In the genomic region with DNA sequence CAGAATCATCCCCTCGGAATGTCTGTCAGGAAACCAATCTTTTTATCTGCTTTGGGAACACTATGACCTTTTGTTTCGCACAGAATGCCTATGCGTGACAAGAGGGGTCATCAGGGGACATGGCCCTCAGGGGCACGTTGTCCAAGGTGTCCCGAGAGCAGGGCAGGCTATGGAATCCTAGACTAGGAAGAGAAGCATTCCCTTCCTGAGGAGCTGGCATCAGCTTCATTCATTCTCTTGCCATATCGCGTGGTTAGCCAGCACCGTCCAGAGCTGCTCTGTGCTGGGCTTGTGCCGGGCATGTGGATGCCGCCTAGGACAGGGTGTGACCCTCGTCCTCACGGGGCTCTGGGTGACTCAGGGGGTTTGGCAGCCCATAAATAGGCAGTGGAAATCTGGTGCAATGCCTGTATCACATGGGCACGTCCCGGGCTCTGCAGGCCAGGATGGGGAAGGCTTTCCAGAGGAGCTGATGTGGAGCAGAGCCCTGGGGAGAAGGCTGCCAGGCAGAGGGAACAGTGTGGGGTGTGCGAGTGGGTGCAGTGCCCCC, we compare ENCODE assay signal across 11 cellular contexts.
DNase-seq lines count a peak whose midpoint lies in the region; ATAC-seq and TF ChIP-seq lines count a peak whose summit lies in the region.
"Had no signal": no experiment of that assay in that cellular context is flagged by ENCODE, and none has a peak within 500 bp of the region (broad histone marks: within the 10 kb centered on the region; RNA-seq: fewer than 3 reads in every experiment).

No MANE protein-coding gene starts in this region.

- no peaks in the 10 kb centered on the region; the same call in 1 of the 2 replicates for H3K27me3 ChIP-seq in IMR-90 (ENCODE audit: control insufficient read depth, insufficient read depth, low read length)
- H3K27me3 ChIP-seq in lower lobe of right lung (ENCODE audit: low read depth) = peaks cover 5% of the 10 kb centered on the region

- no peak overlapping the region for H4K8ac ChIP-seq in IMR-90 (ENCODE audit: low read depth in 2 of 2, low read length in 2 of 2)

- WGBS in IMR-90 (ENCODE audit: extremely low coverage in 2 of 2, insufficient read length in 1 of 2), 2 experiments = 79% methylated on average over 12 of the region's 15 CpGs; no CpG with 5 or more reads in 1 of the 2 experiments

- H3K27ac Mint-ChIP-seq in endothelial cell (ENCODE audit: unreplicated experiment) = no peak overlapping the region

- no peak overlapping the region for H3K4ac ChIP-seq in IMR-90 (ENCODE audit: low read depth, low read length)

- 0 out of 2 replicates have a peak overlapping the region, but pooled peaks have one; percentile 2 for H2BK120ac ChIP-seq in IMR-90 (ENCODE audit: low read depth, low read length)

- no peak overlapping the region for H2BK15ac ChIP-seq in IMR-90 (ENCODE audit: low read depth, low read length)

- no peak overlapping the region for H2AK9ac ChIP-seq in IMR-90 (replicated peaks; ENCODE audit: low read depth, low read length, poor library complexity)

- intact Hi-C loops in IMR-90 (cut with micrococcal nuclease) (no loop called here), lower lobe of right lung (cut with DNase I) (no loop called here)

- H3K9ac ChIP-seq in IMR-90 (ENCODE audit: low read depth, low read length) = no peak overlapping the region

- no peak overlapping the region for H3K18ac ChIP-seq in IMR-90 (ENCODE audit: low read depth, low read length)

- peaks cover 15% of the 10 kb centered on the region for H3K9me1 ChIP-seq in IMR-90 (ENCODE audit: insufficient read depth, low read length)

- dilution Hi-C loops in IMR-90 (cut with HindIII; ENCODE audit: low sequenced_read_pairs, unreplicated experiment) = no loop called here

- peaks cover 16% of the 10 kb centered on the region for H3K27me3 Mint-ChIP-seq in endothelial cell (ENCODE audit: unreplicated experiment)

- peak; percentile 82 for DNase-seq in AG08396 (ENCODE audit: low spot score)
- DNase-seq in IMR-90 = peak; percentile 17
- DNase-seq in endothelial cell (ENCODE audit: low spot score) = no peak
- DNase-seq in lower lobe of right lung = no peak
- no peak for DNase-seq in NCI-H1417 (lab: John Stamatoyannopoulos, UW)
- no peak for DNase-seq in HK-2 (ENCODE audit: unreplicated experiment)
- DNase-seq in NCI-H226 = no peak
- DNase-seq: activated CD8-positive, alpha-beta memory T cell treated with anti-CD3 and anti-CD28 coated beads, Interleukin-2, amount 50 U/mL, for 4 hours; NCI-H1092; retina had no signal

- no peaks in the 10 kb centered on the region for H3K79me1 ChIP-seq in IMR-90 (ENCODE audit: low read depth in 1 of 2, low read length in 2 of 2)

- H3K27ac ChIP-seq in IMR-90 (ENCODE audit: insufficient read depth, low read length) (no peak overlapping the region), lower lobe of right lung (no peak overlapping the region)

- no peak for TF ChIP-seq POLR2A in IMR-90 (IDR thresholded peaks at IDR 0.05; ENCODE audit: low read depth, low read length)

- BruUV-seq in IMR-90 (replicated peaks; lab: Mats Ljungman, UMichigan) = no TSS peak

- CTCF ChIA-PET in IMR-90 (lab: Yijun Ruan, JAX) = no interaction called here

- H3K9me3 ChIP-seq in IMR-90 (ENCODE audit: control insufficient read depth, insufficient read depth, low read length) (no peaks in the 10 kb centered on the region), lower lobe of right lung (no peaks in the 10 kb centered on the region)

- peak overlapping the region; percentile 54 for H3K4me3 Mint-ChIP-seq in endothelial cell (ENCODE audit: unreplicated experiment)

- no peaks in the 10 kb centered on the region for H3K36me3 ChIP-seq in IMR-90 (ENCODE audit: control insufficient read depth, insufficient read depth, low read length)
- H3K36me3 ChIP-seq in lower lobe of right lung = no peaks in the 10 kb centered on the region

- no peak overlapping the region for H2BK20ac ChIP-seq in IMR-90 (ENCODE audit: low read depth, low read length)

- no peak overlapping the region for H3K23ac ChIP-seq in IMR-90 (ENCODE audit: low read depth, low read length)

- H3K4me1 ChIP-seq in IMR-90 (ENCODE audit: control insufficient read depth, insufficient read depth, low read length) (peaks cover 2% of the 10 kb centered on the region), lower lobe of right lung (no peaks in the 10 kb centered on the region)

- H4K20me1 ChIP-seq in IMR-90 (ENCODE audit: insufficient read depth, low read length) = no peaks in the 10 kb centered on the region; the same call in 1 of the 2 replicates

- no peak overlapping the region for H3K4me2 ChIP-seq in IMR-90 (ENCODE audit: low read depth, low read length)

- no peaks in the 10 kb centered on the region for H3K9me3 Mint-ChIP-seq in endothelial cell (ENCODE audit: unreplicated experiment)

- peaks cover 3% of the 10 kb centered on the region for H3K36me3 Mint-ChIP-seq in endothelial cell (ENCODE audit: low read depth, unreplicated experiment)

- H2AFZ ChIP-seq in IMR-90 (replicated peaks; ENCODE audit: low read length, poor library complexity) = peak overlapping the region; percentile 47

- no peak overlapping the region for H2BK5ac ChIP-seq in IMR-90 (ENCODE audit: low read depth, low read length, poor library complexity, severe bottlenecking)

- TF ChIP-seq CTCF in IMR-90 (conservative IDR thresholded peaks at IDR 0.05; ENCODE audit: low read depth, low read length) (no peak), endothelial cell (IDR thresholded peaks at IDR 0.05; ENCODE audit: unreplicated experiment) (no peak), lower lobe of right lung (IDR thresholded peaks at IDR 0.05) (no peak)

- peak; percentile 46 for ATAC-seq in IMR-90 (ENCODE audit: low read depth)
- peak; percentile 12 to 29 for ATAC-seq in lower lobe of right lung
- ATAC-seq in GM21381 (IDR thresholded peaks at IDR 0.05; ENCODE audit: unreplicated experiment) = no peak

- H4K5ac ChIP-seq in IMR-90 (ENCODE audit: low read depth, low read length) = no peak overlapping the region

- no peak overlapping the region for H4K91ac ChIP-seq in IMR-90 (ENCODE audit: insufficient read depth, low read depth, low read length)

- H3K4me3 ChIP-seq in IMR-90 (ENCODE audit: insufficient read depth, low read depth, low read length) = no peak overlapping the region
- H3K4me3 ChIP-seq in lower lobe of right lung = no peak overlapping the region

- H2AK5ac ChIP-seq in IMR-90 (ENCODE audit: low read depth, low read length) = 0 out of 2 replicates have a peak overlapping the region, but pooled peaks have one; percentile 0

- in situ Hi-C loops in IMR-90 (cut with MboI; ENCODE audit: low sequenced_read_pairs) = no loop called here

- H3K4me1 Mint-ChIP-seq in endothelial cell (ENCODE audit: unreplicated experiment) = peaks cover 18% of the 10 kb centered on the region

- POLR2A ChIA-PET in IMR-90 (lab: Charles Lee; ENCODE audit: unreplicated experiment) = no interaction called here

- no peak overlapping the region for H3K14ac ChIP-seq in IMR-90 (replicated peaks; ENCODE audit: low read depth, low read length)

- TF ChIP-seq RAD21 in IMR-90 (IDR thresholded peaks at IDR 0.05; ENCODE audit: low read length) = no peak

- no peak overlapping the region for H3K56ac ChIP-seq in IMR-90 (ENCODE audit: extremely low read depth, insufficient read depth, low read length)

TF ChIP-seq in IMR-90, 13 proteins besides CTCF, POLR2A, EP300 and RAD21:
- TF ChIP-seq NFE2L2 (IDR thresholded peaks at IDR 0.05; ENCODE audit: low read depth, low read length) = no peak
- TF ChIP-seq MXI1 (IDR thresholded peaks at IDR 0.05; ENCODE audit: borderline replicate concordance, low read depth, low read length) = no peak
- TF ChIP-seq, protein P1, sequence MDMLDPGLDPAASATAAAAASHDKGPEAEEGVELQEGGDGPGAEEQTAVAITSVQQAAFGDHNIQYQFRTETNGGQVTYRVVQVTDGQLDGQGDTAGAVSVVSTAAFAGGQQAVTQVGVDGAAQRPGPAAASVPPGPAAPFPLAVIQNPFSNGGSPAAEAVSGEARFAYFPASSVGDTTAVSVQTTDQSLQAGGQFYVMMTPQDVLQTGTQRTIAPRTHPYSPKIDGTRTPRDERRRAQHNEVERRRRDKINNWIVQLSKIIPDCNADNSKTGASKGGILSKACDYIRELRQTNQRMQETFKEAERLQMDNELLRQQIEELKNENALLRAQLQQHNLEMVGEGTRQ (IDR thresholded peaks at IDR 0.05; ENCODE audit: low read depth, low read length) = peak; percentile 29; the same call in 1 of the 2 replicates
- 0 out of 2 replicates have a peak, but pooled peaks have one; percentile 21 for TF ChIP-seq BHLHE40 (IDR thresholded peaks at IDR 0.05; ENCODE audit: low read depth, low read length)
- no peak for TF ChIP-seq RFX5 (IDR thresholded peaks at IDR 0.05; ENCODE audit: low read depth, low read length)
- TF ChIP-seq FOS (IDR thresholded peaks at IDR 0.05; ENCODE audit: low read depth, low read length) = no peak
- no peak for TF ChIP-seq CEBPB (IDR thresholded peaks at IDR 0.05; ENCODE audit: low read depth, low read length)
- TF ChIP-seq CHD1 (IDR thresholded peaks at IDR 0.05; ENCODE audit: low read depth, low read length) = no peak

Comparison
In these comparisons a context has a peak if more than half of its experiments do, and no peak if none do; other contexts are left out.
1. DNase-seq: peak in AG08396 (single experiment) and IMR-90 (single experiment); none in endothelial cell (single experiment), lower lobe of right lung (single experiment), NCI-H1417 (0 of 3), HK-2 (single experiment) and NCI-H226 (single experiment).